14 cellular contexts compared by ENCODE assay signal in the genomic region with DNA sequence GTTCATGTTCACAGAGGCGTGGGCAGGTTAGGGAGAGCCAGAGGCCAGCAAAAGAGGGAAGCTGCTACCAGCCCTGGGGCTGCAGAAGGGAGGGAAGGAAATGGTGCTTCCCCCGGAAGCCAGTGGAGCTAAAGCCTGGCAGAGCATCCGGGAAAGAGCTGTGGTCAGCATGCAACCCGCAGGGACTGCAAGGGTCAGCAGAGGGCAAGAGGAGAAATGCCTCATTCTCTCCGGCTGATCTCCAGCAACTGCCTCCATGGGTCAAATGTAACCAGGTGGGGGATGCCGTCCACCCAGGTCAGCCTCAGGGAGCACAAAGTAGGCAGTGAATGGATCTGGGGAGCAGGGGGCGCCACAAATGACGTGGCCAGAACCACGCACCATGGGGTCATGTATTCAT. TPM values are rescaled to one million over a fixed set of nuclear protein-coding genes. Genes with fewer than 3 reads are reported as not detected.
DNase-seq lines count a peak whose midpoint lies in the region; ATAC-seq and TF ChIP-seq lines count a peak whose summit lies in the region.
"Had no signal": no experiment of that assay in that cellular context is flagged by ENCODE, and none has a peak within 500 bp of the region (broad histone marks: within the 10 kb centered on the region; RNA-seq: fewer than 3 reads in every experiment).

No MANE protein-coding gene starts in this region.

- no peak overlapping the region for H3K4me3 Mint-ChIP-seq in activated CD4-positive, alpha-beta memory T cell treated with anti-CD3 and anti-CD28 coated beads, Interleukin-2, amount 10 ng/mL, durations not matched to agents 7 days and 5 days
- H3K4me3 Mint-ChIP-seq: stimulated activated naive CD8-positive, alpha-beta T cell treated with anti-CD3 and anti-CD28 coated beads, Interleukin-15, Interleukin-2, amounts not matched to agents 100 ng/mL and 50 ng/mL, for 24 hours had no signal

- H3K9me3 Mint-ChIP-seq in activated CD4-positive, alpha-beta memory T cell treated with anti-CD3 and anti-CD28 coated beads, Interleukin-2, amount 10 ng/mL, durations not matched to agents 7 days and 5 days: no peaks in the 10 kb centered on the region
- H3K9me3 Mint-ChIP-seq: nephron; stimulated activated naive CD8-positive, alpha-beta T cell treated with anti-CD3 and anti-CD28 coated beads, Interleukin-15, Interleukin-2, amounts not matched to agents 100 ng/mL and 50 ng/mL, for 24 hours had no signal

- DNase-seq in C1 segment of cervical spinal cord (lab: John Stamatoyannopoulos, UW) (peak in 8 of 14 donors; percentile 21 to 63 (median 39)), HK-2 (ENCODE audit: unreplicated experiment) (peak; percentile 39), lower lobe of right lung (peak; percentile 57), D341Med (ENCODE audit: low spot score) (no peak), coronary artery (ENCODE audit: low spot score) (no peak)
- no peak for DNase-seq in activated CD4-positive, alpha-beta memory T cell treated with anti-CD3 and anti-CD28 coated beads, Interleukin-2, amount 10 ng/mL, durations not matched to agents 7 days and 5 days
- DNase-seq: activated CD4-positive, alpha-beta T cell treated with anti-CD3 and anti-CD28 coated beads for 48 hours; COR-L47; NCI-H2081 treated with DMSO at 0.1 percent for 48 hours; SIG-M5 had no signal

- H3K9me3 ChIP-seq in lower lobe of right lung: no peaks in the 10 kb centered on the region

- H3K27me3 Mint-ChIP-seq in activated CD4-positive, alpha-beta memory T cell treated with anti-CD3 and anti-CD28 coated beads, Interleukin-2, amount 10 ng/mL, durations not matched to agents 7 days and 5 days: peaks cover 6% of the 10 kb centered on the region
- H3K27me3 Mint-ChIP-seq: stimulated activated naive CD8-positive, alpha-beta T cell treated with anti-CD3 and anti-CD28 coated beads, Interleukin-15, Interleukin-2, amounts not matched to agents 100 ng/mL and 50 ng/mL, for 24 hours had no signal

- H3K4me1 ChIP-seq in lower lobe of right lung: peaks cover 38% of the 10 kb centered on the region

- H3K27ac Mint-ChIP-seq in activated CD4-positive, alpha-beta memory T cell treated with anti-CD3 and anti-CD28 coated beads, Interleukin-2, amount 10 ng/mL, durations not matched to agents 7 days and 5 days: peak overlapping the region; percentile 71
- H3K27ac Mint-ChIP-seq: stimulated activated naive CD8-positive, alpha-beta T cell treated with anti-CD3 and anti-CD28 coated beads, Interleukin-15, Interleukin-2, amounts not matched to agents 100 ng/mL and 50 ng/mL, for 24 hours had no signal

- CTCF ChIA-PET in activated CD4-positive, alpha-beta memory T cell treated with anti-CD3 and anti-CD28 coated beads, Interleukin-2, amount 10 ng/mL, durations not matched to agents 7 days and 5 days (lab: Charles Lee): interaction anchor here (0.6 to 13.9 kb wide), 3 partner anchors 18 to 499 kb away, joined by 3 to 146 read pairs (median 3); a partner anchor contains a TSS

- TF ChIP-seq CTCF in lower lobe of right lung (IDR thresholded peaks at IDR 0.05) (no peak), coronary artery (IDR thresholded peaks at IDR 0.05) (no peak)

- intact Hi-C loops in lower lobe of right lung (cut with DNase I): no loop called here

- POLR2A ChIA-PET in activated CD4-positive, alpha-beta memory T cell treated with anti-CD3 and anti-CD28 coated beads, Interleukin-2, amount 10 ng/mL, durations not matched to agents 7 days and 5 days (lab: Charles Lee): interaction anchor here (0.8 to 10.6 kb wide), 2 partner anchors 10 to 18 kb away, joined by 4 to 92 read pairs; no protein-coding TSS in a partner anchor

- H3K4me1 Mint-ChIP-seq in activated CD4-positive, alpha-beta memory T cell treated with anti-CD3 and anti-CD28 coated beads, Interleukin-2, amount 10 ng/mL, durations not matched to agents 7 days and 5 days: peaks cover 52% of the 10 kb centered on the region

- H3K4me3 ChIP-seq in lower lobe of right lung (no peak overlapping the region), coronary artery (no peak overlapping the region)

- peaks cover 11% of the 10 kb centered on the region for H3K27me3 ChIP-seq in lower lobe of right lung (ENCODE audit: low read depth)

- no peaks in the 10 kb centered on the region for H3K36me3 ChIP-seq in lower lobe of right lung

- no peaks in the 10 kb centered on the region for H3K36me3 Mint-ChIP-seq in activated CD4-positive, alpha-beta memory T cell treated with anti-CD3 and anti-CD28 coated beads, Interleukin-2, amount 10 ng/mL, durations not matched to agents 7 days and 5 days (ENCODE audit: low read depth)

- H3K27ac ChIP-seq in lower lobe of right lung (no peak overlapping the region), coronary artery (peak overlapping the region in 1 of 2 donors; percentile 9)

- ATAC-seq in lower lobe of right lung (peak; percentile 1 to 17), GM19463 (IDR thresholded peaks at IDR 0.05; ENCODE audit: unreplicated experiment) (no peak), HG03280 (IDR thresholded peaks at IDR 0.05; ENCODE audit: unreplicated experiment) (no peak)

RNA-seq across cellular contexts. Expression of a gene that starts 36.9 kb away (rescaled TPM):
- total RNA-seq in activated CD4-positive, alpha-beta memory T cell treated with anti-CD3 and anti-CD28 coated beads, Interleukin-2, amount 10 ng/mL, durations not matched to agents 7 days and 5 days: 10 to 100 TPM; 22.1 to 22.6 TPM
- 9.6 TPM for total RNA-seq in lower lobe of right lung

Comparison
In these comparisons a context has a peak if more than half of its experiments do, and no peak if none do; other contexts are left out.
1. DNase-seq: peak in C1 segment of cervical spinal cord (8 of 14), HK-2 (single experiment) and lower lobe of right lung (single experiment); none in activated CD4-positive, alpha-beta memory T cell treated with anti-CD3 and anti-CD28 coated beads, Interleukin-2, amount 10 ng/mL, durations not matched to agents 7 days and 5 days (single experiment), D341Med (single experiment) and coronary artery (single experiment).
2. ATAC-seq: peak in lower lobe of right lung (2 of 2); none in GM19463 (single experiment) and HG03280 (single experiment).